26 cellular contexts compared by ENCODE assay signal in genomic region chr6:64224819-64225218, GRCh38.
DNase-seq lines count a peak whose midpoint lies in the region; ATAC-seq, FAIRE-seq and TF ChIP-seq lines count a peak whose summit lies in the region.
"Had no signal": no experiment of that assay in that cellular context is flagged by ENCODE, and none has a peak within 500 bp of the region (broad histone marks: within the 10 kb centered on the region; RNA-seq: fewer than 3 reads in every experiment).

No MANE protein-coding gene starts in this region.

- H3K9me3 Mint-ChIP-seq in activated naive CD8-positive, alpha-beta T cell treated with anti-CD3 and anti-CD28 coated beads, Interleukin-2, amount 50 U/mL, for 24 hours: no peaks in the 10 kb centered on the region
- H3K9me3 Mint-ChIP-seq: activated B cell treated with CpG ODN at 0.5 μM for 24 hours; activated CD8-positive, alpha-beta T cell treated with anti-CD3 and anti-CD28 coated beads for 36 hours had no signal

- H3K4me1 Mint-ChIP-seq in activated naive CD8-positive, alpha-beta T cell treated with anti-CD3 and anti-CD28 coated beads, Interleukin-2, amount 50 U/mL, for 24 hours: no peaks in the 10 kb centered on the region
- H3K4me1 Mint-ChIP-seq: activated B cell treated with CpG ODN at 0.5 μM for 24 hours, CD14-positive monocyte had no signal

- TF ChIP-seq CTCF in right atrium auricular region (IDR thresholded peaks at IDR 0.05): no peak
- TF ChIP-seq CTCF in fibroblast of pulmonary artery (IDR thresholded peaks at IDR 0.05; ENCODE audit: low read length, missing control alignments): no peak

- no peak overlapping the region for H3K27ac Mint-ChIP-seq in activated naive CD8-positive, alpha-beta T cell treated with anti-CD3 and anti-CD28 coated beads, Interleukin-2, amount 50 U/mL, for 24 hours
- H3K27ac Mint-ChIP-seq: activated B cell treated with CpG ODN at 0.5 μM for 24 hours; activated CD8-positive, alpha-beta T cell treated with anti-CD3 and anti-CD28 coated beads for 36 hours; CD14-positive monocyte; progenitor cell of endocrine pancreas had no signal

- H3K27me3 ChIP-seq in right atrium auricular region: no peaks in the 10 kb centered on the region
- no peaks in the 10 kb centered on the region for H3K27me3 ChIP-seq in aorta (ENCODE audit: control insufficient read depth in 1 of 2, insufficient read depth in 2 of 2, low read length in 1 of 2)
- H3K27me3 ChIP-seq: spleen, uterus had no signal

- TF ChIP-seq POLR2A in H54 (IDR thresholded peaks at IDR 0.05; ENCODE audit: low read depth, low read length): no peak

- H3K27ac ChIP-seq in right atrium auricular region: no peak overlapping the region
- H3K27ac ChIP-seq in aorta (ENCODE audit: low read depth in 1 of 2, low read length in 2 of 2): no peak overlapping the region
- H3K27ac ChIP-seq: A549, spleen, uterus had no signal

- intact Hi-C loops in Right ventricle myocardium superior (cut with DNase I): no loop called here
- intact Hi-C loops in aorta (cut with DNase I): no loop called here

- no peak for FAIRE-seq in H54 (lab: Jason Lieb, UNC)
- FAIRE-seq: A549, frontal cortex had no signal

- H3K4me3 ChIP-seq in right atrium auricular region (no peak overlapping the region), fibroblast of pulmonary artery (replicated peaks; ENCODE audit: low read depth, low read length) (no peak overlapping the region), aorta (ENCODE audit: low read length in 2 of 2) (no peak overlapping the region)
- H3K4me3 ChIP-seq: A549, spleen, uterus had no signal

- no peaks in the 10 kb centered on the region for H3K9me3 ChIP-seq in right atrium auricular region
- no peaks in the 10 kb centered on the region for H3K9me3 ChIP-seq in aorta (ENCODE audit: control insufficient read depth, low read length)
- H3K9me3 ChIP-seq: A549, spleen, uterus had no signal

- H3K4me1 ChIP-seq in right atrium auricular region (no peaks in the 10 kb centered on the region), aorta (ENCODE audit: control insufficient read depth in 1 of 2, insufficient read depth in 2 of 2, low read length in 2 of 2) (peaks cover 0 to 1% of the 10 kb centered on the region in 2 donors)
- H3K4me1 ChIP-seq: A549, spleen, uterus had no signal

- H3K36me3 ChIP-seq in right atrium auricular region (no peaks in the 10 kb centered on the region), aorta (ENCODE audit: control insufficient read depth in 1 of 2, insufficient read depth in 2 of 2, low read length in 1 of 2) (no peaks in the 10 kb centered on the region)
- H3K36me3 ChIP-seq: spleen, uterus had no signal

- DNase-seq in Right ventricle myocardium superior: peak; percentile 58
- no peak for DNase-seq in right atrium auricular region (ENCODE audit: low spot score)
- DNase-seq in SK-N-DZ (ENCODE audit: low spot score): peak; percentile 39
- DNase-seq in fibroblast of pulmonary artery (ENCODE audit: low read depth): peak; percentile 91
- DNase-seq in iPS-NIHi7 (ENCODE audit: extremely low spot score): no peak
- no peak for DNase-seq in H54 (ENCODE audit: insufficient read length, low spot score)
- no peak for DNase-seq in activated naive CD8-positive, alpha-beta T cell treated with anti-CD3 and anti-CD28 coated beads, Interleukin-2, amount 50 U/mL, for 24 hours
- no peak for DNase-seq in aorta
- DNase-seq: activated B cell treated with CpG ODN at 0.5 μM for 24 hours; activated CD8-positive, alpha-beta T cell treated with anti-CD3 and anti-CD28 coated beads for 36 hours; activated naive CD4-positive, alpha-beta T cell treated with Interleukin-2 at 50 U/mL for 16 hours; activated T-cell treated with anti-CD3 and anti-CD28 coated beads, Interleukin-2, amount 50 U/mL, for 1 hour; cortex of kidney; DMS53; MV-4-11; NCI-H2029 treated with DMSO at 0.1 percent for 48 hours; NCI-H526; SHP77; spleen; T-helper 2 cell; uterus had no signal

- H3K4me3 Mint-ChIP-seq in activated naive CD8-positive, alpha-beta T cell treated with anti-CD3 and anti-CD28 coated beads, Interleukin-2, amount 50 U/mL, for 24 hours: no peak overlapping the region
- H3K4me3 Mint-ChIP-seq: activated B cell treated with CpG ODN at 0.5 μM for 24 hours; activated CD8-positive, alpha-beta T cell treated with anti-CD3 and anti-CD28 coated beads for 36 hours; CD14-positive monocyte had no signal

- H3K36me3 Mint-ChIP-seq in activated naive CD8-positive, alpha-beta T cell treated with anti-CD3 and anti-CD28 coated beads, Interleukin-2, amount 50 U/mL, for 24 hours (ENCODE audit: low read depth): no peaks in the 10 kb centered on the region
- H3K36me3 Mint-ChIP-seq: CD14-positive monocyte had no signal

- peak; percentile 71 for ATAC-seq in Right ventricle myocardium superior (ENCODE audit: poor library complexity)
- no peak for ATAC-seq in activated naive CD8-positive, alpha-beta T cell treated with anti-CD3 and anti-CD28 coated beads, Interleukin-2, amount 50 U/mL, for 24 hours
- ATAC-seq in aorta (ENCODE audit: low FRiP score): no peak
- ATAC-seq: A549; activated CD8-positive, alpha-beta T cell treated with anti-CD3 and anti-CD28 coated beads for 36 hours; left colon had no signal

- WGBS in aorta, 2 donors: 14 to 23% methylated on average over 1 of the region's 1 CpG

- no peaks in the 10 kb centered on the region for H3K27me3 Mint-ChIP-seq in activated naive CD8-positive, alpha-beta T cell treated with anti-CD3 and anti-CD28 coated beads, Interleukin-2, amount 50 U/mL, for 24 hours
- H3K27me3 Mint-ChIP-seq: activated B cell treated with CpG ODN at 0.5 μM for 24 hours; activated CD8-positive, alpha-beta T cell treated with anti-CD3 and anti-CD28 coated beads for 36 hours had no signal

Comparison
In these comparisons a context has a peak if more than half of its experiments do, and no peak if none do; other contexts are left out.
1. DNase-seq: peak in Right ventricle myocardium superior (single experiment), SK-N-DZ (single experiment) and fibroblast of pulmonary artery (single experiment); none in right atrium auricular region (single experiment), iPS-NIHi7 (single experiment), H54 (single experiment), activated naive CD8-positive, alpha-beta T cell treated with anti-CD3 and anti-CD28 coated beads, Interleukin-2, amount 50 U/mL, for 24 hours (single experiment) and aorta (0 of 2).